7 cellular contexts compared by ENCODE assay signal in genomic region chr17:69325518-69326301, GRCh38. TPM values are rescaled to one million over a fixed set of nuclear protein-coding genes. Genes with fewer than 3 reads are reported as not detected.
DNase-seq lines count a peak whose midpoint lies in the region; ATAC-seq and TF ChIP-seq lines count a peak whose summit lies in the region.

No MANE protein-coding gene starts in this region.

- H3K27me3 Mint-ChIP-seq in H9 (ENCODE audit: low read depth), result peaks cover 47% of the 10 kb centered on the region

- H3K4me3 ChIP-seq in fibroblast of villous mesenchyme (ENCODE audit: low read depth, low read length) (peak overlapping the region; percentile 79), skeletal muscle tissue (ENCODE audit: low read length in 3 of 3) (peak overlapping the region; percentile 81 to 89 (median 87))

- no peaks in the 10 kb centered on the region for H4K20me1 ChIP-seq in H9 (ENCODE audit: control insufficient read depth, insufficient read depth, insufficient read length)

- peak; percentile 27 for ATAC-seq in SK-N-SH treated with all-trans-retinoic acid at 6 μM for 48 hours

- no peaks in the 10 kb centered on the region for H3K36me3 ChIP-seq in skeletal muscle tissue (ENCODE audit: control insufficient read depth in 3 of 3, insufficient read depth in 3 of 3, low read length in 3 of 3)

- H3K4me1 ChIP-seq in H9 (ENCODE audit: insufficient read depth, low read length), result peaks cover 2% of the 10 kb centered on the region; the same call in 1 of the 2 replicates
- H3K4me1 ChIP-seq in skeletal muscle tissue (ENCODE audit: control insufficient read depth in 3 of 3, insufficient read depth in 3 of 3, low read length in 3 of 3), result peaks cover 17 to 21% (median 20%) of the 10 kb centered on the region in 3 donors

- peaks cover 17% of the 10 kb centered on the region for H3K23me2 ChIP-seq in H9 (ENCODE audit: insufficient read length, low read depth, low read length, poor library complexity, severe bottlenecking)

- peaks cover 31 to 46% of the 10 kb centered on the region in 2 experiments for H3K4me1 Mint-ChIP-seq in H9

- no peak overlapping the region for H3K4ac ChIP-seq in H9 (ENCODE audit: low read depth, low read length)

- H3K4me3 Mint-ChIP-seq in H9, result peak overlapping the region; percentile 85 to 89

- H2BK5ac ChIP-seq in H9 (ENCODE audit: insufficient read length, low read length), result no peak overlapping the region

- no peak overlapping the region for H2AFZ ChIP-seq in H9 (ENCODE audit: low read length)

- no peak overlapping the region for H4K5ac ChIP-seq in H9 (ENCODE audit: insufficient read length, low read depth, low read length)

- H3K14ac ChIP-seq in H9 (ENCODE audit: insufficient read depth, low read length), result no peak overlapping the region

- H3K23ac ChIP-seq in H9 (ENCODE audit: insufficient read length, low read depth, low read length), result no peak overlapping the region

- H3K79me1 ChIP-seq in H9 (ENCODE audit: insufficient read depth, low read depth, low read length, poor library complexity, severe bottlenecking), result no peaks in the 10 kb centered on the region

- H3K4me2 ChIP-seq in H9 (ENCODE audit: insufficient read depth, insufficient read length, low read length), result peak overlapping the region; percentile 96

- H2BK15ac ChIP-seq in H9 (ENCODE audit: low read depth, low read length), result no peak overlapping the region

- H2BK12ac ChIP-seq in H9 (ENCODE audit: insufficient read length, low read depth, low read length), result no peak overlapping the region

- DNase-seq in H9, result no peak
- no peak for DNase-seq in fibroblast of villous mesenchyme (ENCODE audit: low read depth)
- no peak for DNase-seq in NCI-H2196 (lab: John Stamatoyannopoulos, UW; ENCODE audit: unreplicated experiment)
- no peak for DNase-seq in stimulated activated CD4-positive, alpha-beta T cell treated with anti-CD3 and anti-CD28 coated beads, Interleukin-2, amount 100 ng/mL, for 24 hours
- no peak for DNase-seq in NCI-H1048 (lab: John Stamatoyannopoulos, UW)

- TF ChIP-seq CTCF in H9 (conservative IDR thresholded peaks at IDR 0.05) (no peak), fibroblast of villous mesenchyme (IDR thresholded peaks at IDR 0.05; ENCODE audit: insufficient read depth, low read depth, low read length) (no peak)

- H3T11ph ChIP-seq in H9 (ENCODE audit: low read length), result no peak overlapping the region

- no peak overlapping the region for H4K8ac ChIP-seq in H9 (replicated peaks; ENCODE audit: insufficient read length, low read depth, low read length)

- no peak overlapping the region for H2AK5ac ChIP-seq in H9 (ENCODE audit: insufficient read length, low read length)

- peaks cover 3% of the 10 kb centered on the region; the same call in 1 of the 2 replicates for H3K27me3 ChIP-seq in H9 (ENCODE audit: insufficient read depth, low read length)
- H3K27me3 ChIP-seq in skeletal muscle tissue (ENCODE audit: control insufficient read depth in 3 of 3, insufficient read depth in 3 of 3, low read length in 3 of 3), result no peaks in the 10 kb centered on the region

- H2BK120ac ChIP-seq in H9 (ENCODE audit: low read depth, low read length, poor library complexity, severe bottlenecking), result no peak overlapping the region

- H3K9me3 ChIP-seq in H9 (ENCODE audit: control insufficient read depth, low read depth, low read length) (no peaks in the 10 kb centered on the region), skeletal muscle tissue (ENCODE audit: control insufficient read depth in 3 of 3, low read length in 3 of 3) (no peaks in the 10 kb centered on the region)

- H3K9ac ChIP-seq in H9 (ENCODE audit: extremely low read depth, insufficient read length, low read length), result no peak overlapping the region
- peak overlapping the region; percentile 92 to 97 (median 95) for H3K9ac ChIP-seq in skeletal muscle tissue (ENCODE audit: low read depth in 1 of 3, low read length in 3 of 3)

- H3K27ac Mint-ChIP-seq in H9, result no peak overlapping the region; a peak in 1 of 7 replicates

- peaks cover 2 to 19% (median 5%) of the 10 kb centered on the region in 3 experiments; a peak in 4 of 7 replicates for H3K36me3 Mint-ChIP-seq in H9 (ENCODE audit: insufficient read depth in 1 of 3, low read depth in 3 of 3)

- H3K9me3 Mint-ChIP-seq in H9, result peaks cover 19% of the 10 kb centered on the region in 2 experiments

- WGBS in H9 (ENCODE audit: extremely low coverage, insufficient read length, low lambda C conversion rate), result no CpG with 5 or more reads among the region's 12 CpGs

- no peak overlapping the region for H2BK20ac ChIP-seq in H9 (ENCODE audit: low read depth, low read length, poor library complexity, severe bottlenecking)

- no peak overlapping the region for H3K56ac ChIP-seq in H9 (ENCODE audit: insufficient read length, low read depth, low read length)

- H3K27ac ChIP-seq in H9 (ENCODE audit: insufficient read length, low read depth, low read length) (no peak overlapping the region), skeletal muscle tissue (ENCODE audit: low read depth, low read length) (peak overlapping the region; percentile 98)

- no peaks in the 10 kb centered on the region for H3K79me2 ChIP-seq in H9 (ENCODE audit: insufficient read depth, low read length)

- no peak overlapping the region for H3K18ac ChIP-seq in H9 (ENCODE audit: insufficient read length, low read depth, low read length)

- H4K91ac ChIP-seq in H9 (ENCODE audit: insufficient read length, low read depth, low read length), result no peak overlapping the region

TF ChIP-seq in SK-N-SH treated with all-trans-retinoic acid at 6 μM for 48 hours, 23 proteins besides CTCF, POLR2A, EP300 and RAD21:
- TF ChIP-seq GLIS3 (CRISPR knock-in tag; IDR thresholded peaks at IDR 0.05), result no peak
- no peak for TF ChIP-seq PATZ1 (CRISPR knock-in tag; IDR thresholded peaks at IDR 0.05; ENCODE audit: borderline replicate concordance)
- no peak for TF ChIP-seq ZNF565 (CRISPR knock-in tag; conservative IDR thresholded peaks at IDR 0.05; ENCODE audit: low read depth)
- no peak for TF ChIP-seq POU6F1 (CRISPR knock-in tag; IDR thresholded peaks at IDR 0.05; ENCODE audit: borderline replicate concordance, low read depth)
- TF ChIP-seq ZC3H10 (CRISPR knock-in tag; IDR thresholded peaks at IDR 0.05), result no peak
- no peak for TF ChIP-seq ESRRG (CRISPR knock-in tag; IDR thresholded peaks at IDR 0.05)
- no peak for TF ChIP-seq TCF4 (CRISPR knock-in tag; IDR thresholded peaks at IDR 0.05; ENCODE audit: borderline replicate concordance)
- no peak for TF ChIP-seq TSHZ2 (CRISPR knock-in tag; IDR thresholded peaks at IDR 0.05)
- TF ChIP-seq CSDC2 (CRISPR knock-in tag; IDR thresholded peaks at IDR 0.05), result no peak
- TF ChIP-seq TOX (CRISPR knock-in tag; IDR thresholded peaks at IDR 0.05; ENCODE audit: borderline replicate concordance), result no peak
- TF ChIP-seq PPARA (CRISPR knock-in tag; IDR thresholded peaks at IDR 0.05; ENCODE audit: borderline replicate concordance), result no peak

RNA-seq across cellular contexts. Expression of gene ABCA5, which starts 1.2 kb away (rescaled TPM):
- 4.0 and 4.5 TPM in 2 replicates for total RNA-seq in H9 (2021)
- total RNA-seq in fibroblast of villous mesenchyme, result 12.6 and 13.8 TPM in 2 replicates
- 18.8 TPM for total RNA-seq in skeletal muscle tissue
